ENCODE assay signal across 10 cellular contexts in the genomic region with DNA sequence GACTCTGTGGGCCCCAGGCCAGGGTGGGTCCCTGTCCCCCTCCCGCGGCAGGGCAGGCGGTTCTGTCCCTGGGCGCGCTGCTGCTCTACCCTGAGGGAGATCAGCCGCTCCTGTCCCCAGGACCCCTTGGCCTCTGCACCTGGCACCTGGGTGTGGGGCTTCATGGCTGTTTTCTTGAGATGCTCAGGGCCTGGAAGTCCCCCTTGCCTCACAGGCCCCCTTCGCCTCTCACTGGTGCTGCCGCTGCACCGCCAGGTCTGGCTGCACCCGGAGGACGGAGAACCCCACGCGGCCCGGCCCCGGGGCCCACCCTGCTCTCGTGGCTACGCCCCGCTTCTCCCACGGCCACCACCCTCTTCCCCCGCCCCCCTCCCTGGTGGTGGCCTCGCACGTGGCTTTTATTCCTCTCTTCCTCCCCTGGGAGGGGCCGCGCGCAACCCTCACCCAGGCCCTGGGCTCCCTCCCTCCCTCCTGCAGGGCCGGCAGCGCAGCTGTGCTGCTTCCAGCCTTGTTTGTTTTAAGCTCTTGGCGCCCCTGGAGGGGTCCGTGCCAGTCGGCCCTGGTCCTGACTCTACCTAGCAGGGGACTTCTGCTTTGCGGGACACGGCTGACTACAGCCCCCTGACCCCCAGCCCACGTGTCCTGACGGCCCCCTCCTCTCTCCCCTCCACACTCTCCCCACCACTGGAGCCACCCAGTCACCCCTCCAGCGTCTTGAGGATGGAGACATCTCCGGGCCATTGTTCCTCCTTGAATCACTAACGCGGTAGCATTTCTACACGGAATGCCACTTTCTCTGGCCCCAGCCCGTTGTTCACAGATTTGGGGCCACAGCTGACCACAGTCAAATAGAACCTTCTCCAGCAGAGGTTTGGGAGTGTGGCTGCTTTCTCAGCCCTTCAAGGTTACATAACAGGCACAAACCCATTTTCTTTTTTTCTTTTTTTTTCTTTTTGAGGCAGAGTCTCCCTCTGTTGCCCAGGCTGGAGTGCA. TPM values are rescaled to one million over a fixed set of nuclear protein-coding genes. Genes with fewer than 3 reads are reported as not detected.
DNase-seq lines count a peak whose midpoint lies in the region; ATAC-seq and TF ChIP-seq lines count a peak whose summit lies in the region.
"Had no signal": no experiment of that assay in that cellular context is flagged by ENCODE, and none has a peak within 500 bp of the region (broad histone marks: within the 10 kb centered on the region; RNA-seq: fewer than 3 reads in every experiment).

No MANE protein-coding gene starts in this region.

- H3K9me3 ChIP-seq in BLaER1 treated with 17β-estradiol and CSF1 and Interleukin-3, amounts not matched to agents 10 nM and 100 nM (replicated peaks in 1 of 11), result no peaks in the 10 kb centered on the region
- no peaks in the 10 kb centered on the region for H3K9me3 ChIP-seq in H9 (ENCODE audit: control insufficient read depth, low read depth, low read length)

- no peak overlapping the region for H3K56ac ChIP-seq in H9 (ENCODE audit: insufficient read length, low read depth, low read length)

- DNase-seq in H9 (peak; percentile 47), dermis blood vessel endothelial cell (no peak), kidney tubule cell (ENCODE audit: low spot score) (no peak), NCI-H510A treated with DMSO at 0.1 percent for 48 hours (lab: John Stamatoyannopoulos, UW) (no peak)
- no peak for DNase-seq in naive thymus-derived CD8-positive, alpha-beta T cell

- no peak overlapping the region for H2BK5ac ChIP-seq in H9 (ENCODE audit: insufficient read length, low read length)

- H3K23me2 ChIP-seq in H9 (ENCODE audit: insufficient read length, low read depth, low read length, poor library complexity, severe bottlenecking), result no peaks in the 10 kb centered on the region

- no peak overlapping the region for H2BK12ac ChIP-seq in H9 (ENCODE audit: insufficient read length, low read depth, low read length)

- H3K23ac ChIP-seq in H9 (ENCODE audit: insufficient read length, low read depth, low read length), result no peak overlapping the region

- no peak for TF ChIP-seq CTCF in H9 (conservative IDR thresholded peaks at IDR 0.05)

- no peak overlapping the region for H3T11ph ChIP-seq in H9 (ENCODE audit: low read length)

- no peak overlapping the region for H2AK5ac ChIP-seq in H9 (ENCODE audit: insufficient read length, low read length)

- peak overlapping the region in 10 of 11 experiments; percentile 18 to 79 (median 62); a peak in 18 of 22 replicates for H3K27ac ChIP-seq in BLaER1 treated with 17β-estradiol and CSF1 and Interleukin-3, amounts not matched to agents 10 nM and 100 nM
- H3K27ac ChIP-seq in H9 (ENCODE audit: insufficient read length, low read depth, low read length), result no peak overlapping the region

- H3K27ac Mint-ChIP-seq in H9, result peak overlapping the region in 1 of 3 experiments; percentile 52; a peak in 1 of 7 replicates
- H3K27ac Mint-ChIP-seq in naive thymus-derived CD8-positive, alpha-beta T cell, result no peak overlapping the region

- WGBS in H9 (ENCODE audit: extremely low coverage, insufficient read length, low lambda C conversion rate), result no CpG with 5 or more reads among the region's 40 CpGs

- POLR2A ChIA-PET in naive thymus-derived CD8-positive, alpha-beta T cell (lab: Charles Lee), result no interaction called here

- peaks cover 0 to 4% (median 0%) of the 10 kb centered on the region in 11 experiments; a peak in 1 of 22 replicates for H3K27me3 ChIP-seq in BLaER1 treated with 17β-estradiol and CSF1 and Interleukin-3, amounts not matched to agents 10 nM and 100 nM
- no peaks in the 10 kb centered on the region for H3K27me3 ChIP-seq in H9 (ENCODE audit: insufficient read depth, low read length)

- H3K27me3 Mint-ChIP-seq in H9 (ENCODE audit: low read depth), result no peaks in the 10 kb centered on the region; the same call in 1 of the 2 replicates
- peaks cover 5 to 39% (median 13%) of the 10 kb centered on the region in 5 donors for H3K27me3 Mint-ChIP-seq in naive thymus-derived CD8-positive, alpha-beta T cell

- H3K4me3 ChIP-seq in BLaER1 treated with 17β-estradiol and CSF1 and Interleukin-3, amounts not matched to agents 10 nM and 100 nM, result peak overlapping the region; percentile 21 to 65 (median 46); a peak in 19 of 20 replicates

- no peaks in the 10 kb centered on the region for H4K20me1 ChIP-seq in BLaER1 treated with 17β-estradiol and CSF1 and Interleukin-3, amounts not matched to agents 10 nM and 100 nM
- H4K20me1 ChIP-seq in H9 (ENCODE audit: control insufficient read depth, insufficient read depth, insufficient read length), result no peaks in the 10 kb centered on the region

- no peak overlapping the region for H2BK15ac ChIP-seq in H9 (ENCODE audit: low read depth, low read length)

- H4K8ac ChIP-seq in H9 (replicated peaks; ENCODE audit: insufficient read length, low read depth, low read length), result no peak overlapping the region

- no peak overlapping the region for H3K18ac ChIP-seq in H9 (ENCODE audit: insufficient read length, low read depth, low read length)

- no peaks in the 10 kb centered on the region for H3K36me3 ChIP-seq in BLaER1 treated with 17β-estradiol and CSF1 and Interleukin-3, amounts not matched to agents 10 nM and 100 nM

- no peak overlapping the region for H2BK20ac ChIP-seq in H9 (ENCODE audit: low read depth, low read length, poor library complexity, severe bottlenecking)

- H3K4ac ChIP-seq in H9 (ENCODE audit: low read depth, low read length), result no peak overlapping the region

- peak overlapping the region; percentile 5 to 76 (median 67); a peak in 20 of 22 replicates for H3K9ac ChIP-seq in BLaER1 treated with 17β-estradiol and CSF1 and Interleukin-3, amounts not matched to agents 10 nM and 100 nM
- no peak overlapping the region for H3K9ac ChIP-seq in H9 (ENCODE audit: extremely low read depth, insufficient read length, low read length)

- no peaks in the 10 kb centered on the region for H3K79me1 ChIP-seq in H9 (ENCODE audit: insufficient read depth, low read depth, low read length, poor library complexity, severe bottlenecking)

- no peak overlapping the region for H4K91ac ChIP-seq in H9 (ENCODE audit: insufficient read length, low read depth, low read length)

- no peaks in the 10 kb centered on the region for H3K4me1 Mint-ChIP-seq in H9
- peaks cover 0 to 7% (median 3%) of the 10 kb centered on the region in 4 donors for H3K4me1 Mint-ChIP-seq in naive thymus-derived CD8-positive, alpha-beta T cell

- H3K36me3 Mint-ChIP-seq in H9 (ENCODE audit: insufficient read depth in 1 of 3, low read depth in 3 of 3), result no peaks in the 10 kb centered on the region; a peak in 1 of 7 replicates
- H3K36me3 Mint-ChIP-seq in naive thymus-derived CD8-positive, alpha-beta T cell, result no peaks in the 10 kb centered on the region

- no peak overlapping the region for H4K5ac ChIP-seq in H9 (ENCODE audit: insufficient read length, low read depth, low read length)

- H3K14ac ChIP-seq in H9 (ENCODE audit: insufficient read depth, low read length), result no peak overlapping the region

- peak; percentile 21 for ATAC-seq in esophagus mucosa
- peak in 1 of 2 donors; percentile 40 for ATAC-seq in naive thymus-derived CD8-positive, alpha-beta T cell
- no peak for ATAC-seq in HG03442 (IDR thresholded peaks at IDR 0.05; ENCODE audit: unreplicated experiment)

- no peak overlapping the region for H2BK120ac ChIP-seq in H9 (ENCODE audit: low read depth, low read length, poor library complexity, severe bottlenecking)

- no peaks in the 10 kb centered on the region for H3K9me3 Mint-ChIP-seq in H9
- H3K9me3 Mint-ChIP-seq in naive thymus-derived CD8-positive, alpha-beta T cell, result no peaks in the 10 kb centered on the region

- H2AFZ ChIP-seq in H9 (ENCODE audit: low read length), result no peak overlapping the region

- H3K79me2 ChIP-seq in H9 (ENCODE audit: insufficient read depth, low read length), result no peaks in the 10 kb centered on the region

- peak overlapping the region; percentile 73 to 88 (median 84) for H3K4me2 ChIP-seq in BLaER1 treated with 17β-estradiol and CSF1 and Interleukin-3, amounts not matched to agents 10 nM and 100 nM
- H3K4me2 ChIP-seq in H9 (ENCODE audit: insufficient read depth, insufficient read length, low read length), result no peak overlapping the region

- peaks cover 33 to 50% (median 45%) of the 10 kb centered on the region in 10 experiments for H3K4me1 ChIP-seq in BLaER1 treated with 17β-estradiol and CSF1 and Interleukin-3, amounts not matched to agents 10 nM and 100 nM
- H3K4me1 ChIP-seq in H9 (ENCODE audit: insufficient read depth, low read length), result no peaks in the 10 kb centered on the region

- no peak overlapping the region; a peak in 1 of 5 replicates for H3K4me3 Mint-ChIP-seq in H9
- peak overlapping the region in 8 of 10 donors; percentile 7 to 64 (median 35) for H3K4me3 Mint-ChIP-seq in naive thymus-derived CD8-positive, alpha-beta T cell

RNA-seq across cellular contexts. Expression of gene CLDN24, which starts 20.6 kb away (rescaled TPM):
- not detected in 2 replicates for total RNA-seq in H9 (2021)
- total RNA-seq in esophagus mucosa, result 1.2 TPM
- not detected for total RNA-seq in naive thymus-derived CD8-positive, alpha-beta T cell
- 1 to 10 TPM in 1 of 3 donors, not detected in 2; 1.6 TPM for polyA plus RNA-seq in naive thymus-derived CD8-positive, alpha-beta T cell
- not detected in 2 replicates for total RNA-seq in dermis blood vessel endothelial cell
- total RNA-seq: dermis microvascular lymphatic vessel endothelial cell, M059J had no signal

RNA-seq across cellular contexts. Expression of gene CLDN22, which starts 22.8 kb away (rescaled TPM):
- total RNA-seq in H9 (2021) (not detected in 2 replicates), esophagus mucosa (0.16 TPM), dermis blood vessel endothelial cell (not detected in 2 replicates)
- not detected for total RNA-seq in naive thymus-derived CD8-positive, alpha-beta T cell
- under 1 TPM in 1 of 3 donors, not detected in 2; 0.29 TPM for polyA plus RNA-seq in naive thymus-derived CD8-positive, alpha-beta T cell
- total RNA-seq: dermis microvascular lymphatic vessel endothelial cell had no signal

Comparison
In these comparisons a context has a peak if more than half of its experiments do, and no peak if none do; other contexts are left out.
1. H3K4me3 Mint-ChIP-seq: peak in naive thymus-derived CD8-positive, alpha-beta T cell (8 of 10); none in H9 (0 of 2).